ENCODE assay signal across 26 cellular contexts in genomic region chr2:218020966-218021535, GRCh38. TPM values are rescaled to one million over a fixed set of nuclear protein-coding genes. Genes with fewer than 3 reads are reported as not detected.
DNase-seq lines count a peak whose midpoint lies in the region; ATAC-seq, FAIRE-seq and TF ChIP-seq lines count a peak whose summit lies in the region.
"Had no signal": no experiment of that assay in that cellular context is flagged by ENCODE, and none has a peak within 500 bp of the region (broad histone marks: within the 10 kb centered on the region; RNA-seq: fewer than 3 reads in every experiment).

No MANE protein-coding gene starts in this region.

- intact Hi-C loops in Right ventricle myocardium superior (cut with DNase I) (no loop called here), left cardiac atrium (cut with DNase I) (no loop called here), kidney (cut with DNase I) (no loop called here)

- no peaks in the 10 kb centered on the region for H3K36me3 ChIP-seq in SK-N-MC (ENCODE audit: insufficient read depth, low read length)
- no peaks in the 10 kb centered on the region for H3K36me3 ChIP-seq in kidney (ENCODE audit: control insufficient read depth in 1 of 2, insufficient read depth in 2 of 2, low read length in 2 of 2)
- H3K36me3 ChIP-seq in suprapubic skin = no peaks in the 10 kb centered on the region
- no peaks in the 10 kb centered on the region for H3K36me3 ChIP-seq in upper lobe of left lung
- H3K36me3 ChIP-seq: brain microvascular endothelial cell, stomach had no signal

- ATAC-seq in Right ventricle myocardium superior (ENCODE audit: poor library complexity) = no peak
- no peak for ATAC-seq in left cardiac atrium
- no peak for ATAC-seq in upper lobe of left lung (ENCODE audit: low FRiP score in 2 of 2)
- ATAC-seq: naive thymus-derived CD4-positive, alpha-beta T cell; T-helper 17 cell had no signal

- TF ChIP-seq POLR2A in suprapubic skin (IDR thresholded peaks at IDR 0.05) (no peak), upper lobe of left lung (IDR thresholded peaks at IDR 0.05) (no peak)

- DNase-seq in Right ventricle myocardium superior (peak; percentile 38), left cardiac atrium (no peak), SK-N-MC (ENCODE audit: low read depth, low spot score) (no peak), kidney (peak; percentile 29), suprapubic skin (ENCODE audit: low spot score in 2 of 2) (peak; percentile 43 to 53), GDM1 (lab: John Stamatoyannopoulos, UW) (no peak), SKM-1 treated with dmso at 0.1 percent for 144 hours (lab: John Stamatoyannopoulos, UW; ENCODE audit: unreplicated experiment) (no peak), upper lobe of left lung (no peak)
- DNase-seq: activated CD4-positive, alpha-beta T cell treated with anti-CD3 and anti-CD28 coated beads, Interleukin-2, amount 50 U/mL, for 1 hour; activated naive CD8-positive, alpha-beta T cell treated with anti-CD3 and anti-CD28 coated beads, Interleukin-2, amount 10 ng/mL, durations not matched to agents 7 days and 5 days; brain microvascular endothelial cell; dermis blood vessel endothelial cell; naive thymus-derived CD4-positive, alpha-beta T cell; NCI-H1417 treated with DMSO at 0.1 percent for 48 hours; NCI-H526; OCI-M1; SHP77 treated with DMSO at 0.1 percent for 48 hours; stimulated activated CD4-positive, alpha-beta T cell treated with anti-CD3 and anti-CD28 coated beads, Interleukin-4, amount 100 ng/mL, for 24 hours; stomach; T-helper 17 cell had no signal

- FAIRE-seq in kidney (lab: Jason Lieb, UNC) = no peak
- FAIRE-seq: D721Med, keratinocyte, urothelium cell line had no signal

- H3K9ac ChIP-seq in SK-N-MC (ENCODE audit: insufficient read length) (no peak overlapping the region), kidney (ENCODE audit: low read length in 2 of 2) (no peak overlapping the region)

- H3K4me3 ChIP-seq in SK-N-MC (no peak overlapping the region), kidney (ENCODE audit: low read length in 2 of 2) (no peak overlapping the region), suprapubic skin (no peak overlapping the region), upper lobe of left lung (no peak overlapping the region)
- H3K4me3 ChIP-seq: stomach had no signal

- no peaks in the 10 kb centered on the region for H3K4me1 ChIP-seq in kidney (ENCODE audit: control insufficient read depth in 1 of 2, insufficient read depth in 1 of 2, low read depth in 1 of 2, low read length in 2 of 2)
- H3K4me1 ChIP-seq in suprapubic skin = peaks cover 43% of the 10 kb centered on the region
- H3K4me1 ChIP-seq in upper lobe of left lung = peaks cover 0 to 11% (median 6%) of the 10 kb centered on the region in 4 donors

- 85% methylated on average over 4 of the region's 6 CpGs for WGBS in suprapubic skin
- WGBS in upper lobe of left lung, 2 donors = 83 to 93% methylated on average over 4 to 6 of the region's 6 CpGs

- TF ChIP-seq CTCF in kidney (IDR thresholded peaks at IDR 0.05; ENCODE audit: borderline replicate concordance, extremely low read depth, insufficient read depth) = no peak
- no peak for TF ChIP-seq CTCF in suprapubic skin (IDR thresholded peaks at IDR 0.05)
- TF ChIP-seq CTCF in upper lobe of left lung (IDR thresholded peaks at IDR 0.05) = no peak

- H3K27ac ChIP-seq in SK-N-MC (0 out of 2 replicates have a peak overlapping the region, but pooled peaks have one; percentile 58), kidney (ENCODE audit: low read depth in 2 of 2, low read length in 2 of 2) (no peak overlapping the region), suprapubic skin (no peak overlapping the region), upper lobe of left lung (no peak overlapping the region)
- H3K27ac ChIP-seq: brain microvascular endothelial cell, stomach had no signal

- TF ChIP-seq EP300 in suprapubic skin (IDR thresholded peaks at IDR 0.05) (no peak), upper lobe of left lung (IDR thresholded peaks at IDR 0.05) (no peak)

- H3K9me3 ChIP-seq in SK-N-MC (ENCODE audit: low read depth, low read length) (no peaks in the 10 kb centered on the region), kidney (ENCODE audit: control insufficient read depth in 1 of 2, low read length in 2 of 2) (no peaks in the 10 kb centered on the region), suprapubic skin (no peaks in the 10 kb centered on the region), upper lobe of left lung (no peaks in the 10 kb centered on the region)
- H3K9me3 ChIP-seq: stomach had no signal

- H3K27me3 ChIP-seq in suprapubic skin (no peaks in the 10 kb centered on the region), upper lobe of left lung (no peaks in the 10 kb centered on the region)
- H3K27me3 ChIP-seq: brain microvascular endothelial cell, stomach had no signal

RNA-seq across cellular contexts. Expression of gene TNS1, which starts 18.3 kb away (rescaled TPM):
- total RNA-seq in Right ventricle myocardium superior (722 TPM), left cardiac atrium (100 to 1,000 TPM; 436 to 508 TPM), kidney (471 TPM), suprapubic skin (100 to 1,000 TPM in 2 of 4 donors, 10 to 100 TPM in 2; 64.1 to 145 (median 99.5) TPM), upper lobe of left lung (1,000 to 10,000 TPM in 1 of 6 donors, 100 to 1,000 TPM in 5; 325 to 1,095 (median 550) TPM)
- 44.8 TPM for polyA plus RNA-seq in kidney (ENCODE audit: insufficient read depth, low read depth, low replicate concordance)
- polyA plus RNA-seq: naive thymus-derived CD4-positive, alpha-beta T cell had no signal

RNA-seq across cellular contexts. Expression of gene RUFY4, which starts 48.0 kb away (rescaled TPM):
- total RNA-seq in Right ventricle myocardium superior (not detected), left cardiac atrium (not detected), kidney (0.69 TPM), suprapubic skin (not detected), upper lobe of left lung (under 1 TPM in 4 of 6 donors, not detected in 2; 0.15 to 0.51 (median 0.21) TPM)
- polyA plus RNA-seq in kidney (ENCODE audit: insufficient read depth, low read depth, low replicate concordance) = not detected
- total RNA-seq: A172, dermis blood vessel endothelial cell, fibroblast of villous mesenchyme, progenitor cell of endocrine pancreas, stomach had no signal
- polyA plus RNA-seq: keratinocyte; naive thymus-derived CD4-positive, alpha-beta T cell had no signal

Comparison
In these comparisons a context has a peak if more than half of its experiments do, and no peak if none do; other contexts are left out.
1. DNase-seq: peak in Right ventricle myocardium superior (single experiment), kidney (single experiment) and suprapubic skin (2 of 2); none in left cardiac atrium (single experiment), SK-N-MC (single experiment), GDM1 (single experiment), SKM-1 treated with dmso at 0.1 percent for 144 hours (single experiment) and upper lobe of left lung (0 of 2).